Comparison of ENCODE assay signal across 22 cellular contexts in genomic region chr19:12772323-12772722, GRCh38. TPM values are rescaled to one million over a fixed set of nuclear protein-coding genes. Genes with fewer than 3 reads are reported as not detected.
A peak's percentile ranks its signal among the peaks of the same experiment; 100 is the strongest.
DNase-seq lines count a peak whose midpoint lies in the region; ATAC-seq and TF ChIP-seq lines count a peak whose summit lies in the region.
"Had no signal": no experiment of that assay in that cellular context is flagged by ENCODE, and none has a peak within 500 bp of the region (broad histone marks: within the 10 kb centered on the region; RNA-seq: fewer than 3 reads in every experiment).

No MANE protein-coding gene starts in this region.

- H3K27me3 Mint-ChIP-seq in activated CD8-positive, alpha-beta T cell treated with anti-CD3 and anti-CD28 coated beads for 36 hours, result no peaks in the 10 kb centered on the region
- H3K27me3 Mint-ChIP-seq: CD4-positive, alpha-beta memory T cell had no signal

- no peaks in the 10 kb centered on the region for H3K9me3 Mint-ChIP-seq in activated CD8-positive, alpha-beta T cell treated with anti-CD3 and anti-CD28 coated beads for 36 hours
- H3K9me3 Mint-ChIP-seq: CD4-positive, alpha-beta memory T cell; HFFc6 had no signal

- no peak for ATAC-seq in activated CD8-positive, alpha-beta T cell treated with anti-CD3 and anti-CD28 coated beads for 36 hours
- ATAC-seq in GM18511 (IDR thresholded peaks at IDR 0.05; ENCODE audit: unreplicated experiment), result no peak
- ATAC-seq: A549, HepG2 had no signal

- no peaks in the 10 kb centered on the region for H3K27me3 ChIP-seq in ascending aorta
- no peaks in the 10 kb centered on the region for H3K27me3 ChIP-seq in left ventricle myocardium inferior (ENCODE audit: low read depth)
- H3K27me3 ChIP-seq: BLaER1 had no signal

- H3K36me3 Mint-ChIP-seq in activated CD8-positive, alpha-beta T cell treated with anti-CD3 and anti-CD28 coated beads for 36 hours (ENCODE audit: low read depth), result no peaks in the 10 kb centered on the region
- H3K36me3 Mint-ChIP-seq: CD4-positive, alpha-beta memory T cell had no signal

- POLR2A ChIA-PET in activated CD8-positive, alpha-beta T cell treated with anti-CD3 and anti-CD28 coated beads for 36 hours (lab: Charles Lee), result interaction anchor here (0.9 to 1.6 kb wide), 5 partner anchors 14 to 39 kb away, joined by 3 to 5 read pairs (median 3); partner anchors contain the start of genes GET3 and JUNB

- DNase-seq in AG08396 (ENCODE audit: low spot score) (peak; percentile 36), ascending aorta (ENCODE audit: low spot score in 2 of 2) (peak in 1 of 2 donors; percentile 79), left ventricle myocardium inferior (peak; percentile 65), posterior vena cava (ENCODE audit: low spot score) (peak; percentile 87), HK-2 (ENCODE audit: unreplicated experiment) (no peak), midbrain (lab: John Stamatoyannopoulos, UW) (no peak)
- no peak for DNase-seq in activated CD8-positive, alpha-beta T cell treated with anti-CD3 and anti-CD28 coated beads for 36 hours
- DNase-seq: Calu3, HFFc6, KG1, NCI-H1105 treated with DMSO at 0.1 percent for 48 hours, NCI-H1694, NCI-H2081 treated with DMSO at 0.1 percent for 48 hours, NCI-H446 treated with DMSO at 0.1 percent for 48 hours, SHP77 treated with DMSO at 0.1 percent for 48 hours had no signal

- H3K36me3 ChIP-seq in ascending aorta (peaks cover 5 to 7% of the 10 kb centered on the region in 2 donors), left ventricle myocardium inferior (peaks cover 29% of the 10 kb centered on the region)

- H3K9me3 ChIP-seq in ascending aorta (no peaks in the 10 kb centered on the region), left ventricle myocardium inferior (replicated peaks) (no peaks in the 10 kb centered on the region)
- H3K9me3 ChIP-seq: A549, BLaER1 had no signal

- peak overlapping the region in 1 of 2 donors; percentile 13 for H3K4me3 ChIP-seq in ascending aorta
- H3K4me3 ChIP-seq in left ventricle myocardium inferior, result no peak overlapping the region
- H3K4me3 ChIP-seq: A549, BLaER1 had no signal

- H3K4me1 ChIP-seq in ascending aorta (peaks cover 10 to 31% of the 10 kb centered on the region in 2 donors), left ventricle myocardium inferior (peaks cover 56% of the 10 kb centered on the region)

- H3K4me3 Mint-ChIP-seq in activated CD8-positive, alpha-beta T cell treated with anti-CD3 and anti-CD28 coated beads for 36 hours, result no peak overlapping the region
- H3K4me3 Mint-ChIP-seq: HFFc6 had no signal

- no peak for TF ChIP-seq CTCF in ascending aorta (IDR thresholded peaks at IDR 0.05)
- TF ChIP-seq CTCF in left ventricle myocardium inferior (IDR thresholded peaks at IDR 0.05; ENCODE audit: borderline replicate concordance), result no peak
- no peak for TF ChIP-seq CTCF in activated CD8-positive, alpha-beta T cell treated with anti-CD3 and anti-CD28 coated beads for 36 hours (IDR thresholded peaks at IDR 0.05)

- intact Hi-C loops in ascending aorta (cut with DNase I) (loop anchor here (5.0 kb wide), 1 partner anchor 35 kb away; the partner anchor contains the start of gene RNASEH2A), left ventricle myocardium inferior (cut with micrococcal nuclease) (no loop called here), posterior vena cava (cut with DNase I) (no loop called here)
- intact Hi-C loops in activated CD8-positive, alpha-beta T cell treated with anti-CD3 and anti-CD28 coated beads for 36 hours (cut with micrococcal nuclease), result no loop called here

- no peak overlapping the region for H3K27ac Mint-ChIP-seq in activated CD8-positive, alpha-beta T cell treated with anti-CD3 and anti-CD28 coated beads for 36 hours
- H3K27ac Mint-ChIP-seq: HFFc6 had no signal

- H3K27ac ChIP-seq in ascending aorta, result peak overlapping the region; percentile 72 to 86
- H3K27ac ChIP-seq in left ventricle myocardium inferior (replicated peaks), result peak overlapping the region; percentile 93
- H3K27ac ChIP-seq: A549, BLaER1 had no signal

- peaks cover 16% of the 10 kb centered on the region for H3K4me1 Mint-ChIP-seq in activated CD8-positive, alpha-beta T cell treated with anti-CD3 and anti-CD28 coated beads for 36 hours (ENCODE audit: low read depth)

- CTCF ChIA-PET in activated CD8-positive, alpha-beta T cell treated with anti-CD3 and anti-CD28 coated beads for 36 hours (lab: Charles Lee), result interaction anchor here (1.2 to 5.9 kb wide), 5 partner anchors 9 to 193 kb away, joined by 4 to 62 read pairs (median 5); partner anchors contain the start of genes PRDX2 and THSD8

RNA-seq across cellular contexts. Expression of gene HOOK2, which starts 3.0 kb away (rescaled TPM):
- total RNA-seq in ascending aorta (58.5 TPM), left ventricle myocardium inferior (66.3 TPM), posterior vena cava (10 to 100 TPM; 20.2 to 21.7 TPM)
- 10 to 100 TPM; 17.3 to 18.4 TPM for total RNA-seq in activated CD8-positive, alpha-beta T cell treated with anti-CD3 and anti-CD28 coated beads for 36 hours

RNA-seq across cellular contexts. Expression of gene JUNB, which starts 19.0 kb away (rescaled TPM):
- total RNA-seq in ascending aorta (3,581 TPM), left ventricle myocardium inferior (26.7 TPM), posterior vena cava (100 to 1,000 TPM; 193 to 418 TPM)
- 100 to 1,000 TPM; 292 to 299 TPM for total RNA-seq in activated CD8-positive, alpha-beta T cell treated with anti-CD3 and anti-CD28 coated beads for 36 hours

RNA-seq across cellular contexts. Expression of gene BEST2, which starts 20.7 kb away (rescaled TPM):
- total RNA-seq in ascending aorta (not detected), left ventricle myocardium inferior (not detected), posterior vena cava (not detected)
- not detected for total RNA-seq in activated CD8-positive, alpha-beta T cell treated with anti-CD3 and anti-CD28 coated beads for 36 hours
- total RNA-seq: Calu3; CD4-positive, alpha-beta memory T cell; HepG2; HFFc6; OCI-LY7 had no signal

RNA-seq across cellular contexts. Expression of gene PRDX2, which starts 29.3 kb away (rescaled TPM):
- total RNA-seq in ascending aorta (259 TPM), left ventricle myocardium inferior (700 TPM), posterior vena cava (100 to 1,000 TPM; 126 to 130 TPM)
- total RNA-seq in activated CD8-positive, alpha-beta T cell treated with anti-CD3 and anti-CD28 coated beads for 36 hours, result 100 to 1,000 TPM; 251 to 262 TPM

RNA-seq across cellular contexts. Expression of gene THSD8, which starts 29.5 kb away (rescaled TPM):
- total RNA-seq in ascending aorta (not detected), left ventricle myocardium inferior (2.7 TPM), posterior vena cava (1 to 10 TPM in 1 of 2 donors, under 1 TPM in 1; 1.00 to 1.6 TPM)
- 10 to 100 TPM; 31.1 to 36.2 TPM for total RNA-seq in activated CD8-positive, alpha-beta T cell treated with anti-CD3 and anti-CD28 coated beads for 36 hours
- total RNA-seq: H4 had no signal

Comparison
In these comparisons a context has a peak if more than half of its experiments do, and no peak if none do; other contexts are left out.
1. DNase-seq: peak in AG08396 (single experiment), left ventricle myocardium inferior (single experiment) and posterior vena cava (single experiment); none in activated CD8-positive, alpha-beta T cell treated with anti-CD3 and anti-CD28 coated beads for 36 hours (single experiment), HK-2 (single experiment) and midbrain (single experiment).